In genomic region chr3:15375461-15376000, GRCh38 we compare ENCODE assay signal across 12 cellular contexts.
"Had no signal": no experiment of that assay in that cellular context is flagged by ENCODE, and none has a peak within 500 bp of the region (broad histone marks: within the 10 kb centered on the region; RNA-seq: fewer than 3 reads in every experiment).

No MANE protein-coding gene starts in this region.

- H3K27ac ChIP-seq: body of pancreas, left ventricle myocardium inferior, skin epidermis, tibial nerve had no signal

- H3K27me3 Mint-ChIP-seq: effector memory CD8-positive, alpha-beta T cell had no signal

- DNase-seq: activated CD4-positive, CD25-positive, alpha-beta regulatory T cell treated with anti-CD3 and anti-CD28 coated beads, Interleukin-2, amount 50 U/mL, for 72 hours; amniotic stem cell; body of pancreas; effector memory CD8-positive, alpha-beta T cell; erythroblast; left ventricle myocardium inferior; mesendoderm; SHP77 had no signal

- H3K27ac Mint-ChIP-seq: dendritic cell treated with granulocyte-macrophage colony-stimulating factor and Interleukin-4, amounts not matched to agents 40 ng/mL and 50 ng/mL, for 4 days had no signal

- H3K9me3 Mint-ChIP-seq: dendritic cell treated with granulocyte-macrophage colony-stimulating factor and Interleukin-4, amounts not matched to agents 40 ng/mL and 50 ng/mL, for 4 days; effector memory CD8-positive, alpha-beta T cell; T-helper 2 cell treated with Interferon-gamma antibody and Interleukin-4, amounts not matched to agents 5 μg/mL and 100 μg/mL, for 36 hours had no signal

- ATAC-seq: body of pancreas; effector memory CD8-positive, alpha-beta T cell had no signal

- H3K4me3 Mint-ChIP-seq: dendritic cell treated with granulocyte-macrophage colony-stimulating factor and Interleukin-4, amounts not matched to agents 40 ng/mL and 50 ng/mL, for 4 days; effector memory CD8-positive, alpha-beta T cell; T-helper 2 cell treated with Interferon-gamma antibody and Interleukin-4, amounts not matched to agents 5 μg/mL and 100 μg/mL, for 36 hours had no signal

- H3K27me3 ChIP-seq: body of pancreas, tibial nerve had no signal

- H3K4me3 ChIP-seq: body of pancreas, left ventricle myocardium inferior, skin epidermis, tibial nerve had no signal

- H3K9me3 ChIP-seq: body of pancreas, left ventricle myocardium inferior, tibial nerve had no signal

- H3K36me3 ChIP-seq: left ventricle myocardium inferior, tibial nerve had no signal
